ENCODE assay signal across 14 cellular contexts in genomic region chr9:128529191-128529590, GRCh38.
"Had no signal": no experiment of that assay in that cellular context is flagged by ENCODE, and none has a peak within 500 bp of the region (broad histone marks: within the 10 kb centered on the region; RNA-seq: fewer than 3 reads in every experiment).

No MANE protein-coding gene starts in this region.

- H3K4me1 ChIP-seq: gastroesophageal sphincter, right atrium auricular region had no signal

- H3K27me3 Mint-ChIP-seq: activated B cell treated with CpG ODN at 0.5 μM for 24 hours; activated naive CD4-positive, alpha-beta T cell treated with anti-CD3 and anti-CD28 coated beads, Interleukin-2, amount 50 U/mL, for 24 hours; brain; central memory CD8-positive, alpha-beta T cell; effector memory CD8-positive, alpha-beta T cell; natural killer cell treated with Interleukin-12 subunit alpha and Interleukin-12 subunit beta and Interleukin-15 and Interleukin-18, amount 100 ng/mL, for 72 hours; progenitor cell of endocrine pancreas had no signal

- H3K4me1 Mint-ChIP-seq: activated B cell treated with CpG ODN at 0.5 μM for 24 hours; activated naive CD4-positive, alpha-beta T cell treated with anti-CD3 and anti-CD28 coated beads, Interleukin-2, amount 50 U/mL, for 24 hours; brain; central memory CD8-positive, alpha-beta T cell had no signal

- H3K27me3 ChIP-seq: gastroesophageal sphincter, right atrium auricular region had no signal

- H3K4me3 ChIP-seq: gastroesophageal sphincter, right atrium auricular region, thoracic aorta had no signal

- ATAC-seq: effector memory CD8-positive, alpha-beta T cell; gastroesophageal sphincter; natural killer cell treated with Interleukin-12 subunit alpha and Interleukin-12 subunit beta and Interleukin-15 and Interleukin-18, amount 100 ng/mL, for 72 hours had no signal

- H3K27ac Mint-ChIP-seq: activated B cell treated with CpG ODN at 0.5 μM for 24 hours; activated naive CD4-positive, alpha-beta T cell treated with anti-CD3 and anti-CD28 coated beads, Interleukin-2, amount 50 U/mL, for 24 hours; brain; natural killer cell treated with Interleukin-12 subunit alpha and Interleukin-12 subunit beta and Interleukin-15 and Interleukin-18, amount 100 ng/mL, for 72 hours had no signal

- DNase-seq: activated B cell treated with CpG ODN at 0.5 μM for 24 hours; activated effector memory CD4-positive, alpha-beta T cell treated with Interleukin-2 at 50 U/mL for 16 hours; effector memory CD8-positive, alpha-beta T cell; kidney; occipital lobe; SW 1271 had no signal

- H3K9me3 Mint-ChIP-seq: activated B cell treated with CpG ODN at 0.5 μM for 24 hours; activated naive CD4-positive, alpha-beta T cell treated with anti-CD3 and anti-CD28 coated beads, Interleukin-2, amount 50 U/mL, for 24 hours; brain; central memory CD8-positive, alpha-beta T cell; effector memory CD8-positive, alpha-beta T cell; natural killer cell treated with Interleukin-12 subunit alpha and Interleukin-12 subunit beta and Interleukin-15 and Interleukin-18, amount 100 ng/mL, for 72 hours had no signal

- H3K4me3 Mint-ChIP-seq: activated B cell treated with CpG ODN at 0.5 μM for 24 hours; activated naive CD4-positive, alpha-beta T cell treated with anti-CD3 and anti-CD28 coated beads, Interleukin-2, amount 50 U/mL, for 24 hours; brain; central memory CD8-positive, alpha-beta T cell; effector memory CD8-positive, alpha-beta T cell; natural killer cell treated with Interleukin-12 subunit alpha and Interleukin-12 subunit beta and Interleukin-15 and Interleukin-18, amount 100 ng/mL, for 72 hours had no signal

- H3K27ac ChIP-seq: gastroesophageal sphincter, right atrium auricular region, thoracic aorta had no signal

- H3K9me3 ChIP-seq: gastroesophageal sphincter, right atrium auricular region, thoracic aorta had no signal
